Comparison of ENCODE assay signal across 8 cellular contexts in the genomic region with DNA sequence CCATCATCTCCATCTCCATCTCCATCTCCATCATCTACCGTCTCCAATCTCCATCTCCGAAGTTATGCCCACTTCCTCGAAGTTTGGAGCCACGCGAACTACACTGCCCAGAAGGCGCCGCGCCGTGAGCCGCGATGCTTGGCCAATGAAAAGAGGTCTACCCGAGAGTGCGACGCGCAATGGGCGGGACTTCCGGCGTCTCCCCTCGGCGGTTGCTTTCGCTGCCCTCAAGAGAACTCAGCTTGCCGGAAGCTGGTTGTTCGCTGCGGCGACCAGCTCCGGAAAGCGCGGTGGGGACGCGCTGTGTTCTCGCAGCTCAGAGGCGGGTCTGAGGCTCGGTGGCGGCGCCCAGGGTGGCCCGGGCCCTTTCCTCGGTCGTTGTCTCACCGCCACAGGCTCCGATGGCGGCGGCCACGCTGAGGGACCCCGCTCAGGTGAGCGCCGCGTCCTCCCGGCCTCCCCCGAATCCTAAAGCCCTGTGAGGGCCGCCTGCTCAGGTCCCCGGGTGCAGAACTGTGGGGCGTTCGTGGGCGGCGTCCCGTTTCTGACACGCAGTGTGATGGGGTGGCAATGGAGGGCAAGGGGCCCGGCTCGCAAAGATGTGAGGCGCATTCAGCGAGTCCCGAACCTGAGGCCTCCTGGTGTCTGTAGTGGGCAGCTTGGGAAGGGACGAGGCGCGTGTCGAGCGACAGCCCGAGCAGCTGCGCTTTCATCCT. TPM values are rescaled to one million over a fixed set of nuclear protein-coding genes. Genes with fewer than 3 reads are reported as not detected.
DNase-seq lines count a peak whose midpoint lies in the region; ATAC-seq and TF ChIP-seq lines count a peak whose summit lies in the region.
"Not testable (repeated sequence)": the region's sequence is repeated elsewhere in the genome, so short reads cannot be mapped to it uniquely, and the experiment has no call there.

TSS of gene ZNF773 (plus strand) at position 259 of the 716 bp plus-strand sequence. CDS start at position 402, 143 bp downstream.

- peaks cover 56 to 88% (median 67%) of the 10 kb centered on the region in 7 donors for H3K9me3 Mint-ChIP-seq in CD14-positive monocyte
- peaks cover 66% of the 10 kb centered on the region for H3K9me3 Mint-ChIP-seq in activated CD4-positive, alpha-beta memory T cell treated with anti-CD3 and anti-CD28 coated beads for 36 hours

- H3K4me3 ChIP-seq in lung: peak within 1 kb of the TSS; percentile 94

- H3K27me3 ChIP-seq in lung (ENCODE audit: control insufficient read depth, insufficient read depth): not testable (repeated sequence)

- H3K4me3 Mint-ChIP-seq in CD14-positive monocyte: peak within 1 kb of the TSS; percentile 73 to 82
- H3K4me3 Mint-ChIP-seq in activated CD4-positive, alpha-beta memory T cell treated with anti-CD3 and anti-CD28 coated beads for 36 hours: peak within 1 kb of the TSS; percentile 78

- H3K27ac Mint-ChIP-seq in CD14-positive monocyte: peak within 1 kb of the TSS in 6 of 7 donors; percentile 4 to 72 (median 39)
- peak within 1 kb of the TSS; percentile 79 for H3K27ac Mint-ChIP-seq in activated CD4-positive, alpha-beta memory T cell treated with anti-CD3 and anti-CD28 coated beads for 36 hours

- ATAC-seq in GM19397 (IDR thresholded peaks at IDR 0.05; ENCODE audit: unreplicated experiment) (peak; percentile 100), HG03565 (IDR thresholded peaks at IDR 0.05; ENCODE audit: unreplicated experiment) (peak; percentile 98), lung (ENCODE audit: insufficient read depth, low FRiP score) (peak; percentile 98)

- H3K4me1 ChIP-seq in lung (ENCODE audit: control insufficient read depth in 2 of 2, insufficient read depth in 2 of 2, low read length in 2 of 2): not testable (repeated sequence)

- TF ChIP-seq CTCF in CD14-positive monocyte (IDR thresholded peaks at IDR 0.05): peak; percentile 35
- TF ChIP-seq CTCF in lung (IDR thresholded peaks at IDR 0.05; ENCODE audit: control extremely low read depth, extremely low read depth): not testable (repeated sequence)

- intact Hi-C loops in CD14-positive monocyte (cut with micrococcal nuclease): loop anchor here (5.0 kb wide), 1 partner anchor 77 kb away; the partner anchor contains the start of gene ZNF416 (in 2 of the 2)
- intact Hi-C loops in activated CD4-positive, alpha-beta memory T cell treated with anti-CD3 and anti-CD28 coated beads for 36 hours (cut with micrococcal nuclease): loop anchor here (1.0 kb wide), 2 partner anchors 27 to 65 kb away; partner anchors contain the start of genes ZNF549 and ZNF749

- H3K27ac ChIP-seq in lung (ENCODE audit: low read depth in 1 of 2, low read length in 1 of 2): peak within 1 kb of the TSS; percentile 90 to 94

- peaks cover 33 to 38% of the 10 kb centered on the region in 2 donors for H3K36me3 Mint-ChIP-seq in CD14-positive monocyte
- H3K36me3 Mint-ChIP-seq in activated CD4-positive, alpha-beta memory T cell treated with anti-CD3 and anti-CD28 coated beads for 36 hours: peaks cover 49% of the 10 kb centered on the region

- peaks cover 10% of the 10 kb centered on the region for H3K4me1 Mint-ChIP-seq in CD14-positive monocyte
- H3K4me1 Mint-ChIP-seq in activated CD4-positive, alpha-beta memory T cell treated with anti-CD3 and anti-CD28 coated beads for 36 hours (ENCODE audit: low read depth): peaks cover 17% of the 10 kb centered on the region

- not testable (repeated sequence) for H3K27me3 Mint-ChIP-seq in CD14-positive monocyte (ENCODE audit: low read depth in 3 of 3); activated CD4-positive, alpha-beta memory T cell treated with anti-CD3 and anti-CD28 coated beads for 36 hours

- peaks cover 0 to 20% of the 10 kb centered on the region in 2 donors for H3K9me3 ChIP-seq in lung (ENCODE audit: control insufficient read depth in 2 of 2, insufficient read depth in 1 of 2, low read length in 1 of 2)

- POLR2A ChIA-PET in activated CD4-positive, alpha-beta memory T cell treated with anti-CD3 and anti-CD28 coated beads for 36 hours (lab: Charles Lee): interaction anchor here (0.5 to 1.2 kb wide), 2 partner anchors 12 to 496 kb away, joined by 3 read pairs; partner anchors contain the start of gene ZNF419

- H3K36me3 ChIP-seq in lung (ENCODE audit: control insufficient read depth in 2 of 2, insufficient read depth in 2 of 2, low read length in 2 of 2): not testable (repeated sequence)

- peak; percentile 90 for DNase-seq in CD14-positive monocyte (ENCODE audit: low spot score)
- peak; percentile 66 for DNase-seq in NCI-H82 treated with DMSO at 0.1 percent for 48 hours (lab: John Stamatoyannopoulos, UW; ENCODE audit: unreplicated experiment)
- DNase-seq in activated CD4-positive, alpha-beta memory T cell treated with anti-CD3 and anti-CD28 coated beads for 36 hours: peak; percentile 97
- DNase-seq in effector CD4-positive, alpha-beta T cell: peak; percentile 92
- DNase-seq in lung (ENCODE audit: low spot score): peak; percentile 94
- DNase-seq in stimulated activated CD4-positive, alpha-beta T cell treated with anti-CD3 and anti-CD28 coated beads, TNF-alpha, amount 100 ng/mL, for 1 hour (ENCODE audit: low read depth in 3 of 3, low spot score in 1 of 3): peak; percentile 88 to 90 (median 89)

- CTCF ChIA-PET in activated CD4-positive, alpha-beta memory T cell treated with anti-CD3 and anti-CD28 coated beads for 36 hours (lab: Charles Lee): not testable (repeated sequence)

- WGBS in lung, 2 donors: 0 to 1% methylated on average over 53 to 60 of the region's 69 CpGs

RNA-seq across cellular contexts. Expression of gene ZNF773, which starts in this region (rescaled TPM):
- polyA plus RNA-seq in CD14-positive monocyte (under 1 TPM; 0.87 to 0.92 TPM), lung (1 to 10 TPM; 2.5 to 4.3 TPM)
- total RNA-seq in activated CD4-positive, alpha-beta memory T cell treated with anti-CD3 and anti-CD28 coated beads for 36 hours: 1 to 10 TPM; 4.0 to 4.5 TPM
- 10 to 100 TPM in 1 of 2 donors, 1 to 10 TPM in 1; 6.3 to 17.0 TPM for total RNA-seq in lung

Comparison
In these comparisons a context has a peak if more than half of its experiments do, and no peak if none do; other contexts are left out.
1. Peak in every context shown above with its lines: DNase-seq, ATAC-seq, H3K4me3 ChIP-seq and H3K27ac ChIP-seq.
2. Peak in DNase-seq in CD14-positive monocyte; RNA of the gene not detected or under 1 TPM.